In genomic region chr5:59506285-59506877, GRCh38 we compare ENCODE assay signal across 9 cellular contexts.
DNase-seq lines count a peak whose midpoint lies in the region; ATAC-seq, FAIRE-seq and TF ChIP-seq lines count a peak whose summit lies in the region.
"Had no signal": no experiment of that assay in that cellular context is flagged by ENCODE, and none has a peak within 500 bp of the region (broad histone marks: within the 10 kb centered on the region; RNA-seq: fewer than 3 reads in every experiment).

No MANE protein-coding gene starts in this region.

- H3K4me1 Mint-ChIP-seq in activated T-helper 1 cell treated with anti-CD3 and anti-CD28 coated beads, Interleukin-12 subunit alpha, Interleukin-12 subunit beta, Interleukin-2, Interleukin-4 antibody, amounts not matched to agents 30 ng/mL and 10 ng/mL and 1 ng/mL, durations not matched to agents 14 hours and 24 hours and 36 hours (ENCODE audit: low read depth), result peaks cover 9% of the 10 kb centered on the region

- peak in 3 of 4 donors; percentile 40 to 68 (median 56) for ATAC-seq in pancreas
- no peak for ATAC-seq in HG03095 (IDR thresholded peaks at IDR 0.05; ENCODE audit: unreplicated experiment)
- no peak for ATAC-seq in GM21423 (IDR thresholded peaks at IDR 0.05; ENCODE audit: unreplicated experiment)

- H3K36me3 ChIP-seq in colonic mucosa, result no peaks in the 10 kb centered on the region
- no peaks in the 10 kb centered on the region for H3K36me3 ChIP-seq in pancreas

- no peak for DNase-seq in GM13977 (ENCODE audit: low spot score)
- DNase-seq in NCI-H345 (lab: John Stamatoyannopoulos, UW), result peak; percentile 19
- DNase-seq in colonic mucosa, result no peak
- DNase-seq in pancreas, result no peak
- no peak for DNase-seq in activated CD4-positive, alpha-beta T cell treated with anti-CD3 and anti-CD28 coated beads for 48 hours
- no peak for DNase-seq in activated T-helper 1 cell treated with anti-CD3 and anti-CD28 coated beads, Interleukin-12 subunit alpha, Interleukin-12 subunit beta, Interleukin-2, Interleukin-4 antibody, amounts not matched to agents 30 ng/mL and 10 ng/mL and 1 ng/mL, durations not matched to agents 14 hours and 24 hours and 36 hours (ENCODE audit: low spot score)
- DNase-seq: activated CD4-positive, alpha-beta memory T cell treated with anti-CD3 and anti-CD28 coated beads for 36 hours had no signal

- TF ChIP-seq CTCF in GM13977 (IDR thresholded peaks at IDR 0.05; ENCODE audit: extremely low read depth, insufficient read depth, missing control alignments), result peak; percentile 41
- TF ChIP-seq CTCF in colonic mucosa (IDR thresholded peaks at IDR 0.05), result peak; percentile 43
- TF ChIP-seq CTCF in pancreas (IDR thresholded peaks at IDR 0.05), result peak; percentile 9 to 50 (median 38)

- FAIRE-seq in pancreas (lab: Jason Lieb, UNC), result peak; percentile 89

- H3K27ac Mint-ChIP-seq in activated T-helper 1 cell treated with anti-CD3 and anti-CD28 coated beads, Interleukin-12 subunit alpha, Interleukin-12 subunit beta, Interleukin-2, Interleukin-4 antibody, amounts not matched to agents 30 ng/mL and 10 ng/mL and 1 ng/mL, durations not matched to agents 14 hours and 24 hours and 36 hours, result no peak overlapping the region
- H3K27ac Mint-ChIP-seq: activated CD4-positive, alpha-beta memory T cell treated with anti-CD3 and anti-CD28 coated beads for 36 hours had no signal

- WGBS in pancreas, 2 donors, result 18 to 22% methylated on average over 1 of the region's 1 CpG

- no peak overlapping the region for H3K4me3 ChIP-seq in colonic mucosa
- no peak overlapping the region for H3K4me3 ChIP-seq in pancreas

- no peaks in the 10 kb centered on the region for H3K27me3 ChIP-seq in colonic mucosa
- H3K27me3 ChIP-seq in pancreas, result no peaks in the 10 kb centered on the region

- H3K4me3 Mint-ChIP-seq in activated T-helper 1 cell treated with anti-CD3 and anti-CD28 coated beads, Interleukin-12 subunit alpha, Interleukin-12 subunit beta, Interleukin-2, Interleukin-4 antibody, amounts not matched to agents 30 ng/mL and 10 ng/mL and 1 ng/mL, durations not matched to agents 14 hours and 24 hours and 36 hours, result no peak overlapping the region
- H3K4me3 Mint-ChIP-seq: activated CD4-positive, alpha-beta memory T cell treated with anti-CD3 and anti-CD28 coated beads for 36 hours had no signal

- peaks cover 12% of the 10 kb centered on the region for H3K27me3 Mint-ChIP-seq in activated T-helper 1 cell treated with anti-CD3 and anti-CD28 coated beads, Interleukin-12 subunit alpha, Interleukin-12 subunit beta, Interleukin-2, Interleukin-4 antibody, amounts not matched to agents 30 ng/mL and 10 ng/mL and 1 ng/mL, durations not matched to agents 14 hours and 24 hours and 36 hours (ENCODE audit: insufficient read depth)
- H3K27me3 Mint-ChIP-seq: activated CD4-positive, alpha-beta memory T cell treated with anti-CD3 and anti-CD28 coated beads for 36 hours had no signal

- no peak overlapping the region for H3K27ac ChIP-seq in colonic mucosa
- no peak overlapping the region for H3K27ac ChIP-seq in pancreas

- H3K9me3 Mint-ChIP-seq in activated T-helper 1 cell treated with anti-CD3 and anti-CD28 coated beads, Interleukin-12 subunit alpha, Interleukin-12 subunit beta, Interleukin-2, Interleukin-4 antibody, amounts not matched to agents 30 ng/mL and 10 ng/mL and 1 ng/mL, durations not matched to agents 14 hours and 24 hours and 36 hours, result no peaks in the 10 kb centered on the region
- H3K9me3 Mint-ChIP-seq: activated CD4-positive, alpha-beta memory T cell treated with anti-CD3 and anti-CD28 coated beads for 36 hours had no signal

- H3K9ac ChIP-seq in colonic mucosa (ENCODE audit: low read depth in 2 of 2, low read length in 2 of 2), result no peak overlapping the region

- H3K9me3 ChIP-seq in colonic mucosa, result no peaks in the 10 kb centered on the region
- no peaks in the 10 kb centered on the region for H3K9me3 ChIP-seq in pancreas

- intact Hi-C loops in colonic mucosa (cut with DNase I) (loop anchor here (5.0 kb wide), 1 partner anchor 161 kb away; no protein-coding TSS in a partner anchor), pancreas (cut with DNase I) (loop anchor here in 1 of 3 donors (10.0 kb wide), 1 partner anchor 158 kb away; no protein-coding TSS in a partner anchor)
- intact Hi-C loops in activated T-helper 1 cell treated with anti-CD3 and anti-CD28 coated beads, Interleukin-12 subunit alpha, Interleukin-12 subunit beta, Interleukin-2, Interleukin-4 antibody, amounts not matched to agents 30 ng/mL and 10 ng/mL and 1 ng/mL, durations not matched to agents 14 hours and 24 hours and 36 hours (cut with micrococcal nuclease), result loop anchor here (1.0 kb wide), 3 partner anchors 167 to 294 kb away; no protein-coding TSS in a partner anchor

- H3K4me1 ChIP-seq in colonic mucosa, result no peaks in the 10 kb centered on the region
- H3K4me1 ChIP-seq in pancreas, result no peaks in the 10 kb centered on the region

- in situ Hi-C loops in GM13977 (cut with MboI; ENCODE audit: low pct_unique_long_range_greater_than_20kb, low sequenced_read_pairs, unreplicated experiment), result loop anchor here (25.0 kb wide), 1 partner anchor 156 kb away; no protein-coding TSS in a partner anchor

- no peaks in the 10 kb centered on the region for H3K36me3 Mint-ChIP-seq in activated T-helper 1 cell treated with anti-CD3 and anti-CD28 coated beads, Interleukin-12 subunit alpha, Interleukin-12 subunit beta, Interleukin-2, Interleukin-4 antibody, amounts not matched to agents 30 ng/mL and 10 ng/mL and 1 ng/mL, durations not matched to agents 14 hours and 24 hours and 36 hours (ENCODE audit: low read depth)
- H3K36me3 Mint-ChIP-seq: activated CD4-positive, alpha-beta memory T cell treated with anti-CD3 and anti-CD28 coated beads for 36 hours had no signal

Comparison
In these comparisons a context has a peak if more than half of its experiments do, and no peak if none do; other contexts are left out.
1. ATAC-seq: peak in pancreas (3 of 4); none in HG03095 (single experiment) and GM21423 (single experiment).
2. Peak in every context shown above with its lines, with median percentiles within 50 percentile points of each other: CTCF ChIP-seq.